In genomic region chr7:32515890-32516550, GRCh38 we compare ENCODE assay signal across 9 cellular contexts. TPM values are rescaled to one million over a fixed set of nuclear protein-coding genes. Genes with fewer than 3 reads are reported as not detected.
DNase-seq lines count a peak whose midpoint lies in the region; ATAC-seq, FAIRE-seq and TF ChIP-seq lines count a peak whose summit lies in the region.
"Had no signal": no experiment of that assay in that cellular context is flagged by ENCODE, and none has a peak within 500 bp of the region (broad histone marks: within the 10 kb centered on the region; RNA-seq: fewer than 3 reads in every experiment).

No MANE protein-coding gene starts in this region.

- DNase-seq in activated naive CD4-positive, alpha-beta T cell treated with anti-CD3 and anti-CD28 coated beads for 36 hours, result peak; percentile 44
- no peak for DNase-seq in activated naive CD4-positive, alpha-beta T cell treated with Interleukin-2 at 50 U/mL for 16 hours
- DNase-seq in astrocyte (ENCODE audit: low read depth) (peak; percentile 64), A172 (ENCODE audit: low spot score) (no peak), kidney (no peak), GOT3 (lab: John Stamatoyannopoulos, UW) (no peak)

- H3K36me3 Mint-ChIP-seq in activated naive CD4-positive, alpha-beta T cell treated with anti-CD3 and anti-CD28 coated beads for 36 hours (ENCODE audit: low read depth), result peaks cover 33% of the 10 kb centered on the region
- H3K36me3 Mint-ChIP-seq in astrocyte (ENCODE audit: low read depth, unreplicated experiment), result peaks cover 16% of the 10 kb centered on the region

- peak overlapping the region; percentile 51 for H3K4me2 ChIP-seq in astrocyte (ENCODE audit: low read length)
- H3K4me2 ChIP-seq: KMS-11 had no signal

- H3K4me3 ChIP-seq in astrocyte (ENCODE audit: insufficient read depth, low read depth, low read length), result no peak overlapping the region
- H3K4me3 ChIP-seq in thymus (ENCODE audit: low read length), result no peak overlapping the region
- no peak overlapping the region for H3K4me3 ChIP-seq in kidney (ENCODE audit: low read length in 2 of 2)

- no peak overlapping the region for H2AFZ ChIP-seq in astrocyte (ENCODE audit: low read depth, low read length)

- intact Hi-C loops in activated naive CD4-positive, alpha-beta T cell treated with anti-CD3 and anti-CD28 coated beads for 36 hours (cut with micrococcal nuclease), result loop anchor here (1.0 kb wide), 3 partner anchors 10 to 21 kb away; partner anchors contain the start of gene AVL9
- intact Hi-C loops in kidney (cut with DNase I), result no loop called here

- FAIRE-seq in astrocyte (lab: Jason Lieb, UNC), result no peak
- no peak for FAIRE-seq in kidney (lab: Jason Lieb, UNC)

- H3K9me3 ChIP-seq in astrocyte (ENCODE audit: insufficient read depth, low read depth, low read length) (peaks cover 8% of the 10 kb centered on the region), thymus (ENCODE audit: control insufficient read depth) (no peaks in the 10 kb centered on the region), kidney (ENCODE audit: control insufficient read depth in 1 of 2, low read length in 2 of 2) (no peaks in the 10 kb centered on the region)

- H3K9ac ChIP-seq in astrocyte (ENCODE audit: low read length) (peak overlapping the region; percentile 27), kidney (ENCODE audit: low read length in 2 of 2) (no peak overlapping the region)
- H3K9ac ChIP-seq: KMS-11 had no signal

- no peak overlapping the region for H3K4me3 Mint-ChIP-seq in activated naive CD4-positive, alpha-beta T cell treated with anti-CD3 and anti-CD28 coated beads for 36 hours
- no peak overlapping the region for H3K4me3 Mint-ChIP-seq in astrocyte (ENCODE audit: unreplicated experiment)

- no peaks in the 10 kb centered on the region for H3K27me3 ChIP-seq in astrocyte (ENCODE audit: insufficient read depth, low read length)
- H3K27me3 ChIP-seq in thymus (ENCODE audit: control insufficient read depth, insufficient read depth), result no peaks in the 10 kb centered on the region

- H3K27ac ChIP-seq in astrocyte (ENCODE audit: low read depth, low read length) (peak overlapping the region; percentile 60), thymus (ENCODE audit: low read depth) (peak overlapping the region; percentile 42), kidney (ENCODE audit: low read depth in 2 of 2, low read length in 2 of 2) (no peak overlapping the region)
- H3K27ac ChIP-seq: KMS-11 had no signal

- H3K9me3 Mint-ChIP-seq in activated naive CD4-positive, alpha-beta T cell treated with anti-CD3 and anti-CD28 coated beads for 36 hours, result peaks cover 19% of the 10 kb centered on the region
- peaks cover 7% of the 10 kb centered on the region for H3K9me3 Mint-ChIP-seq in astrocyte (ENCODE audit: unreplicated experiment)

- H3K36me3 ChIP-seq in astrocyte (ENCODE audit: insufficient read depth, low read length) (no peaks in the 10 kb centered on the region), thymus (ENCODE audit: control insufficient read depth, insufficient read depth) (no peaks in the 10 kb centered on the region), kidney (ENCODE audit: control insufficient read depth in 1 of 2, insufficient read depth in 2 of 2, low read length in 2 of 2) (no peaks in the 10 kb centered on the region)

- H4K20me1 ChIP-seq in astrocyte (ENCODE audit: insufficient read depth, low read length), result peaks cover 26% of the 10 kb centered on the region

- no peaks in the 10 kb centered on the region for H3K27me3 Mint-ChIP-seq in activated naive CD4-positive, alpha-beta T cell treated with anti-CD3 and anti-CD28 coated beads for 36 hours (ENCODE audit: low read depth)
- H3K27me3 Mint-ChIP-seq in astrocyte (ENCODE audit: low read depth, unreplicated experiment), result no peaks in the 10 kb centered on the region

- ATAC-seq in HG03095 (IDR thresholded peaks at IDR 0.05; ENCODE audit: unreplicated experiment), result peak; percentile 79

- CTCF ChIA-PET in activated naive CD4-positive, alpha-beta T cell treated with anti-CD3 and anti-CD28 coated beads for 36 hours (lab: Charles Lee), result interaction anchor here (0.6 kb wide), 1 partner anchor 17 kb away, joined by 3 read pairs; no protein-coding TSS in a partner anchor

- H3K4me1 ChIP-seq in astrocyte (ENCODE audit: insufficient read depth, low read length), result peaks cover 10% of the 10 kb centered on the region
- H3K4me1 ChIP-seq in thymus (ENCODE audit: control insufficient read depth, insufficient read depth, low read length), result peaks cover 4% of the 10 kb centered on the region
- no peaks in the 10 kb centered on the region for H3K4me1 ChIP-seq in kidney (ENCODE audit: control insufficient read depth in 1 of 2, insufficient read depth in 1 of 2, low read depth in 1 of 2, low read length in 2 of 2)

- TF ChIP-seq CTCF in astrocyte (IDR thresholded peaks at IDR 0.05; ENCODE audit: insufficient read depth, low read depth, low read length), result no peak
- no peak for TF ChIP-seq CTCF in kidney (IDR thresholded peaks at IDR 0.05; ENCODE audit: borderline replicate concordance, extremely low read depth, insufficient read depth)

- peaks cover 74% of the 10 kb centered on the region for H3K4me1 Mint-ChIP-seq in activated naive CD4-positive, alpha-beta T cell treated with anti-CD3 and anti-CD28 coated beads for 36 hours (ENCODE audit: low read depth)
- peaks cover 37% of the 10 kb centered on the region for H3K4me1 Mint-ChIP-seq in astrocyte (ENCODE audit: low read depth, unreplicated experiment)

- H3K27ac Mint-ChIP-seq in activated naive CD4-positive, alpha-beta T cell treated with anti-CD3 and anti-CD28 coated beads for 36 hours, result peak overlapping the region; percentile 52
- peak overlapping the region; percentile 94 for H3K27ac Mint-ChIP-seq in astrocyte (ENCODE audit: unreplicated experiment)

- 67% methylated on average over 3 of the region's 3 CpGs for WGBS in thymus

- H3K79me2 ChIP-seq in astrocyte (ENCODE audit: insufficient read depth, low read length), result peaks cover 87% of the 10 kb centered on the region

RNA-seq across cellular contexts. Expression of gene AVL9, which starts 20.7 kb away (rescaled TPM):
- total RNA-seq in activated naive CD4-positive, alpha-beta T cell treated with anti-CD3 and anti-CD28 coated beads for 36 hours, result 10 to 100 TPM; 29.6 to 38.0 TPM
- total RNA-seq in astrocyte (28.2 and 31.9 TPM in 2 replicates), kidney (39.9 TPM)
- polyA plus RNA-seq in thymus (13.3 TPM), kidney (ENCODE audit: insufficient read depth, low read depth, low replicate concordance) (7.9 TPM)
- total RNA-seq in A172 (2014; rRNA removed; shearing (Covaris generic)), result 43.0 and 52.4 TPM in 2 replicates

RNA-seq across cellular contexts. Expression of gene LSM5, which starts 25.8 kb away (rescaled TPM):
- 100 to 1,000 TPM; 132 to 141 TPM for total RNA-seq in activated naive CD4-positive, alpha-beta T cell treated with anti-CD3 and anti-CD28 coated beads for 36 hours
- 31.7 and 36.2 TPM in 2 replicates for total RNA-seq in astrocyte
- polyA plus RNA-seq in thymus, result 168 TPM
- 181 and 372 TPM in 2 replicates for total RNA-seq in A172 (2014; rRNA removed; shearing (Covaris generic))
- total RNA-seq in kidney, result 35.6 TPM
- 69.4 TPM for polyA plus RNA-seq in kidney (ENCODE audit: insufficient read depth, low read depth, low replicate concordance)

Comparison
In these comparisons a context has a peak if more than half of its experiments do, and no peak if none do; other contexts are left out.
1. DNase-seq: peak in activated naive CD4-positive, alpha-beta T cell treated with anti-CD3 and anti-CD28 coated beads for 36 hours (single experiment) and astrocyte (single experiment); none in activated naive CD4-positive, alpha-beta T cell treated with Interleukin-2 at 50 U/mL for 16 hours (single experiment), A172 (single experiment), kidney (single experiment) and GOT3 (single experiment).
2. H3K27ac ChIP-seq: peak in astrocyte (single experiment) and thymus (single experiment); none in kidney (0 of 2).